ENCODE assay signal across 20 cellular contexts in the genomic region with DNA sequence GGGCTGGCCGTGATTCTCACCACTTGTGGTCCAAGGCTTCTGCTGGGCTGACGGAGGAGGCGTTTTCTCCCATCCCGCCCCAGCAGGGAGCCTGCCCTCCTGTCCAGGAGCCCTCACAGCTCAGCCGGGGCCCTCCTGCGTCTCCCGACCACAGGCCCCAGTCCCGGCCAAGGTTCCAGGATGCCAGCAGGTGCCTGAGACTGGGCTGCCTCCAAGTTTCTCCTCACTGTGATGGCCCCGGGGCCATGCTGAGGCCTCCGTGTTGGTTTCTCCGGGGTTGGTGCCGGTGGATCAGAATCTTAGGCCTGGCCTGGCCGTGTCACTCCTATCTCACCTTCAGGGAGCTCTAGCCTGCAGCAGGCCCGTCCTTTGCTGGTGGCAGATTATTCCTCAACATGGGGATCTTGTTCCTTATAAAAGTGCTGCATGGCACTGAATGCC. TPM values are rescaled to one million over a fixed set of nuclear protein-coding genes. Genes with fewer than 3 reads are reported as not detected.
"Had no signal": no experiment of that assay in that cellular context is flagged by ENCODE, and none has a peak within 500 bp of the region (broad histone marks: within the 10 kb centered on the region; RNA-seq: fewer than 3 reads in every experiment).

No MANE protein-coding gene starts in this region.

- H3K27ac Mint-ChIP-seq: stimulated activated effector memory CD8-positive, alpha-beta T cell treated with anti-CD3 and anti-CD28 coated beads, Interleukin-12 subunit alpha, Interleukin-12 subunit beta, amount 100 ng/mL, for 72 hours; type B pancreatic cell had no signal

- H3K4me3 Mint-ChIP-seq: naive thymus-derived CD8-positive, alpha-beta T cell; stimulated activated effector memory CD8-positive, alpha-beta T cell treated with anti-CD3 and anti-CD28 coated beads, Interleukin-12 subunit alpha, Interleukin-12 subunit beta, amount 100 ng/mL, for 72 hours; type B pancreatic cell had no signal

- H3K27ac ChIP-seq: heart left ventricle, ovary, prostate gland, suprapubic skin, thyroid gland, uterus had no signal

- H3K36me3 Mint-ChIP-seq: stimulated activated effector memory CD8-positive, alpha-beta T cell treated with anti-CD3 and anti-CD28 coated beads, Interleukin-12 subunit alpha, Interleukin-12 subunit beta, amount 100 ng/mL, for 72 hours; type B pancreatic cell had no signal

- H3K9me3 ChIP-seq: heart left ventricle, mucosa of descending colon, ovary, prostate gland, suprapubic skin, thyroid gland, uterus had no signal

- DNase-seq: effector memory CD4-positive, alpha-beta T cell; hippocampal formation; kidney glomerular epithelial cell; mammary epithelial cell; ovary; stimulated activated CD4-positive, alpha-beta T cell treated with anti-CD3 and anti-CD28 coated beads, Interleukin-4, amount 100 ng/mL, for 1 hour; stimulated activated CD8-positive, alpha-beta memory T cell treated with anti-CD3 and anti-CD28 coated beads, Interleukin-4, amount 100 ng/mL, for 48 hours; stimulated activated naive CD8-positive, alpha-beta T cell treated with anti-CD3 and anti-CD28 coated beads, Interleukin-15, Interleukin-2, amounts not matched to agents 100 U/mL and 50 U/mL, for 24 hours; thyroid gland; uterus had no signal

- H3K36me3 ChIP-seq: heart left ventricle, ovary, prostate gland, suprapubic skin, thyroid gland, uterus had no signal

- H3K4me2 ChIP-seq: smooth muscle cell had no signal

- H3K4me3 ChIP-seq: heart left ventricle, mucosa of descending colon, ovary, prostate gland, smooth muscle cell, suprapubic skin, thyroid gland, uterus had no signal

- H3K9me3 Mint-ChIP-seq: naive thymus-derived CD8-positive, alpha-beta T cell; stimulated activated effector memory CD8-positive, alpha-beta T cell treated with anti-CD3 and anti-CD28 coated beads, Interleukin-12 subunit alpha, Interleukin-12 subunit beta, amount 100 ng/mL, for 72 hours; type B pancreatic cell had no signal

- ATAC-seq: esophagus mucosa; heart left ventricle; mucosa of descending colon; stimulated activated effector memory CD8-positive, alpha-beta T cell treated with anti-CD3 and anti-CD28 coated beads, Interleukin-12 subunit alpha, Interleukin-12 subunit beta, amount 100 ng/mL, for 72 hours; stimulated activated naive CD8-positive, alpha-beta T cell treated with anti-CD3 and anti-CD28 coated beads, Interleukin-15, Interleukin-2, amounts not matched to agents 100 U/mL and 50 U/mL, for 24 hours had no signal

- H3K27me3 ChIP-seq: ovary had no signal

RNA-seq across cellular contexts. Expression of a gene that starts 5.9 kb away (rescaled TPM):
- total RNA-seq: glomerular endothelial cell; naive thymus-derived CD8-positive, alpha-beta T cell; smooth muscle cell; suprapubic skin had no signal
